In the genomic region with DNA sequence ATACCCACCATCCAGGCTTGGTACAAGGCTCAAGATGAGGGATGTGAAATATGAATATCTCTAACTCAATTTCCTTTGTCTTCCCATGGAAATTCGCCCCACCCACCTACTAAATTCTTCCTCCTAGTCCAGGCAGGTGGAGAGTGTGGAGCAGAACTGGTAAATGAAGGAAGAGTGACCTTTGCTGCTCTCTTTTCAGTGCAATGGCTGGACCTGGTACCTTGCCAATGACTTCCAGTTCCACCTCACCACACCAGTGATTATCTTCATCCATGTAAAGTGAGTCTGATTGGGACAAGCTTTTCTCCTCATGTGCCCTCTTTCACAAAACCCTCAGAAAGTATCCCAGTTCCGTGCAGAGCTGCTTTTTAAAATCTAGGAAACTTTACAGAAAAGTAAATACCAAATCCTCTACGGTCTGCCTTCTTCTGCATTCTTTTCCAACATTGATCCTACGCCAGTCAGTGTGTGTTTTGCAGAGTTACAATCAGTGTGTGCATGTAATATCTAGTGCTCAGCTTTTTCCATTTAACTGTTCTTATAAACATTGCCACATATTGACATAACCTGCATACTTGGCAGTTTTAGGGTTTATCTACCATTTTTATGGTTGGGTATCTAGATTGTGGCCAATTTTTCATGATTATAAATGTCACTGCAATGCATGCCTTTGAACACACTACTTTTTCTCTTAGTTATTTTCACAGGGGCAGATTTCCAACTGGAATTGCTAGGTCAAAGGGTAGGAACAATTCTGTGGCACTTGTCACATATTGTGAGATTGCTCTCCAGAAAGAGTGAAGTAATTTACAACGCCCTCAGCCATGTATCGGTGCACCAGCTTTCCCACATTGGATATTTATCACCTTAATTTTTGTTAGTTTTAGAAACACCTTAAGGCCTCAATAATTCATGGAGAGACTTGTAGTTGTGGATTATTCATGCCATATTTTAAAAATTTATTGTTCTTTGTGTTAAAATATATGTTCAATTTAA, we compare ENCODE assay signal across 19 cellular contexts.
DNase-seq lines count a peak whose midpoint lies in the region; ATAC-seq and TF ChIP-seq lines count a peak whose summit lies in the region.
"Had no signal": no experiment of that assay in that cellular context is flagged by ENCODE, and none has a peak within 500 bp of the region (broad histone marks: within the 10 kb centered on the region; RNA-seq: fewer than 3 reads in every experiment).

No MANE protein-coding gene starts in this region.

- intact Hi-C loops in left ventricle myocardium superior (cut with micrococcal nuclease) = no loop called here
- intact Hi-C loops in right cardiac atrium (cut with DNase I) = loop anchor here in 3 of 4 donors (5.0 to 10.0 kb wide), 3 partner anchors 46 to 188 kb away; partner anchors contain the start of gene ZNF532 (in 2 of the 3)
- intact Hi-C loops in body of pancreas (cut with DNase I) = no loop called here
- intact Hi-C loops in mucosa of descending colon (cut with DNase I, micrococcal nuclease) = no loop called here

- peak; percentile 40 for ATAC-seq in left ventricle myocardium superior
- no peak for ATAC-seq in right cardiac atrium
- ATAC-seq in body of pancreas = peak; percentile 72
- ATAC-seq in mucosa of descending colon = peak; percentile 72
- no peak for ATAC-seq in HG02973 (IDR thresholded peaks at IDR 0.05; ENCODE audit: unreplicated experiment)
- no peak for ATAC-seq in GM19395 (IDR thresholded peaks at IDR 0.05; ENCODE audit: unreplicated experiment)
- ATAC-seq: natural killer cell had no signal

- TF ChIP-seq CTCF in body of pancreas (IDR thresholded peaks at IDR 0.05) (no peak), mucosa of descending colon (IDR thresholded peaks at IDR 0.05) (no peak)

- H3K27me3 ChIP-seq in right cardiac atrium (ENCODE audit: control insufficient read depth, insufficient read depth) = no peaks in the 10 kb centered on the region
- H3K27me3 ChIP-seq in body of pancreas = no peaks in the 10 kb centered on the region
- H3K27me3 ChIP-seq: brain microvascular endothelial cell had no signal

- no peak overlapping the region for H3K27ac ChIP-seq in right cardiac atrium (ENCODE audit: low read length)
- H3K27ac ChIP-seq in body of pancreas = peak overlapping the region in 3 of 4 donors; percentile 38 to 61 (median 48)
- H3K27ac ChIP-seq: brain microvascular endothelial cell, esophagus muscularis mucosa, KMS-11, left ventricle myocardium inferior had no signal

- H3K9me3 ChIP-seq in right cardiac atrium (ENCODE audit: control insufficient read depth, low read length) (no peaks in the 10 kb centered on the region), body of pancreas (no peaks in the 10 kb centered on the region), mucosa of descending colon (no peaks in the 10 kb centered on the region)
- H3K9me3 ChIP-seq: esophagus muscularis mucosa, left ventricle myocardium inferior had no signal

- 61% methylated on average over 6 of the region's 6 CpGs for WGBS in right cardiac atrium
- WGBS in body of pancreas, 2 donors = 18 to 20% methylated on average over 6 of the region's 6 CpGs

- no peaks in the 10 kb centered on the region for H3K36me3 ChIP-seq in body of pancreas (replicated peaks in 1 of 2; ENCODE audit: insufficient read depth in 1 of 2, low read depth in 2 of 2)
- H3K36me3 ChIP-seq in mucosa of descending colon (ENCODE audit: low read depth) = no peaks in the 10 kb centered on the region
- H3K36me3 ChIP-seq: brain microvascular endothelial cell, esophagus muscularis mucosa, left ventricle myocardium inferior had no signal

- DNase-seq in left ventricle myocardium superior = no peak
- no peak for DNase-seq in right cardiac atrium
- DNase-seq in body of pancreas = peak; percentile 20 to 34 (median 27)
- peak in 1 of 3 donors; percentile 20 for DNase-seq in mucosa of descending colon
- DNase-seq in stimulated activated CD4-positive, alpha-beta T cell treated with anti-CD3 and anti-CD28 coated beads, Interleukin-1b, Interleukin-23, amount 100 ng/mL, for 48 hours = no peak
- DNase-seq in NCI-H82 (lab: John Stamatoyannopoulos, UW) = no peak
- DNase-seq: activated CD4-positive, CD25-positive, alpha-beta regulatory T cell; activated CD8-positive, alpha-beta memory T cell treated with anti-CD3 and anti-CD28 coated beads for 24 hours; brain microvascular endothelial cell; left ventricle myocardium inferior; natural killer cell; NCI-H1417 treated with DMSO at 0.1 percent for 48 hours; retina; stimulated activated CD4-positive, alpha-beta T cell treated with anti-CD3 and anti-CD28 coated beads, Interleukin-2, amount 100 ng/mL, for 48 hours; stimulated activated CD8-positive, alpha-beta memory T cell treated with anti-CD3 and anti-CD28 coated beads, Interleukin-4, amount 100 ng/mL, for 48 hours had no signal

- H3K4me3 ChIP-seq in right cardiac atrium (ENCODE audit: low read length) (no peak overlapping the region), body of pancreas (no peak overlapping the region), mucosa of descending colon (no peak overlapping the region)
- H3K4me3 ChIP-seq: esophagus muscularis mucosa, left ventricle myocardium inferior had no signal

- no peak for TF ChIP-seq POLR2A in body of pancreas (IDR thresholded peaks at IDR 0.05)

- H3K4me1 ChIP-seq in right cardiac atrium (ENCODE audit: control insufficient read depth, insufficient read depth, low read length) = peaks cover 4% of the 10 kb centered on the region
- H3K4me1 ChIP-seq in body of pancreas = peaks cover 26% of the 10 kb centered on the region
- H3K4me1 ChIP-seq in mucosa of descending colon (ENCODE audit: low read depth) = no peaks in the 10 kb centered on the region

Comparison
In these comparisons a context has a peak if more than half of its experiments do, and no peak if none do; other contexts are left out.
1. ATAC-seq: peak in left ventricle myocardium superior (single experiment), body of pancreas (single experiment) and mucosa of descending colon (single experiment); none in right cardiac atrium (0 of 2), HG02973 (single experiment) and GM19395 (single experiment).
2. intact Hi-C loops: an anchor here in right cardiac atrium (5.0 to 10.0 kb wide); none called in left ventricle myocardium superior, body of pancreas and mucosa of descending colon.
3. DNase-seq: peak in body of pancreas (4 of 4); none in left ventricle myocardium superior (single experiment), right cardiac atrium (0 of 3), stimulated activated CD4-positive, alpha-beta T cell treated with anti-CD3 and anti-CD28 coated beads, Interleukin-1b, Interleukin-23, amount 100 ng/mL, for 48 hours (single experiment) and NCI-H82 (single experiment).